8 cellular contexts compared by ENCODE assay signal in genomic region chr10:48306870-48307531, GRCh38. TPM values are rescaled to one million over a fixed set of nuclear protein-coding genes. Genes with fewer than 3 reads are reported as not detected.
DNase-seq lines count a peak whose midpoint lies in the region; ATAC-seq, FAIRE-seq and TF ChIP-seq lines count a peak whose summit lies in the region.

No MANE protein-coding gene starts in this region.

- WGBS in adrenal gland, 4 donors: 1% methylated on average over 26 to 63 of the region's 66 CpGs
- WGBS in sigmoid colon, 2 donors: 0 to 1% methylated on average over 66 of the region's 66 CpGs

- no peak for TF ChIP-seq CTCF in RWPE1 (conservative IDR thresholded peaks at IDR 0.05; ENCODE audit: low read depth)
- no peak for TF ChIP-seq CTCF in adrenal gland (IDR thresholded peaks at IDR 0.05)
- no peak for TF ChIP-seq CTCF in sigmoid colon (IDR thresholded peaks at IDR 0.05)

- no peaks in the 10 kb centered on the region for H3K27me3 ChIP-seq in CD4-positive, CD25-positive, alpha-beta regulatory T cell (ENCODE audit: control insufficient read depth, insufficient read depth, low read length)
- H3K27me3 ChIP-seq in adrenal gland: no peaks in the 10 kb centered on the region
- H3K27me3 ChIP-seq in sigmoid colon: no peaks in the 10 kb centered on the region

- no peak for TF ChIP-seq EP300 in sigmoid colon (IDR thresholded peaks at IDR 0.05)

- intact Hi-C loops in adrenal gland (cut with DNase I): no loop called here
- intact Hi-C loops in sigmoid colon (cut with DNase I): loop anchor here (5.0 to 10.0 kb wide), 3 partner anchors 350 to 1228 kb away; partner anchors contain the start of genes ERCC6 and VSTM4

- no peak for TF ChIP-seq POLR2A in adrenal gland (IDR thresholded peaks at IDR 0.05)
- TF ChIP-seq POLR2A in sigmoid colon (IDR thresholded peaks at IDR 0.05): no peak

- H3K36me3 Mint-ChIP-seq in CD4-positive, CD25-positive, alpha-beta regulatory T cell: no peaks in the 10 kb centered on the region

- H3K4me3 ChIP-seq in CD4-positive, CD25-positive, alpha-beta regulatory T cell (ENCODE audit: low read depth, low read length): peak overlapping the region; percentile 85
- H3K4me3 ChIP-seq in adrenal gland (peak overlapping the region; percentile 54 to 100 (median 72)), sigmoid colon (peak overlapping the region; percentile 86 to 98 (median 96))

- H3K9me3 ChIP-seq in CD4-positive, CD25-positive, alpha-beta regulatory T cell (ENCODE audit: control insufficient read depth in 2 of 2, low read length in 2 of 2): no peaks in the 10 kb centered on the region
- H3K9me3 ChIP-seq in adrenal gland (replicated peaks in 1 of 3) (no peaks in the 10 kb centered on the region), sigmoid colon (no peaks in the 10 kb centered on the region)

- CTCF ChIA-PET in RWPE1 (lab: Yijun Ruan, JAX): no interaction called here

- H3K27me3 Mint-ChIP-seq in CD4-positive, CD25-positive, alpha-beta regulatory T cell: peaks cover 5% of the 10 kb centered on the region

- H3K9me3 Mint-ChIP-seq in CD4-positive, CD25-positive, alpha-beta regulatory T cell: no peaks in the 10 kb centered on the region

- H3K4me3 Mint-ChIP-seq in CD4-positive, CD25-positive, alpha-beta regulatory T cell: peak overlapping the region; percentile 88 to 97 (median 92)

- H3K36me3 ChIP-seq in CD4-positive, CD25-positive, alpha-beta regulatory T cell (ENCODE audit: control insufficient read depth, insufficient read depth, low read length): no peaks in the 10 kb centered on the region
- H3K36me3 ChIP-seq in adrenal gland (replicated peaks in 1 of 2) (no peaks in the 10 kb centered on the region), sigmoid colon (no peaks in the 10 kb centered on the region)

- ATAC-seq in CD4-positive, CD25-positive, alpha-beta regulatory T cell (ENCODE audit: low read depth in 2 of 2): peak; percentile 40
- ATAC-seq in HG03378 (IDR thresholded peaks at IDR 0.05; ENCODE audit: unreplicated experiment): peak; percentile 27

- peak overlapping the region; percentile 10 to 80 (median 74) for H3K27ac Mint-ChIP-seq in CD4-positive, CD25-positive, alpha-beta regulatory T cell

- DNase-seq in CD4-positive, CD25-positive, alpha-beta regulatory T cell: peak in 2 of 3 donors; percentile 65 to 76
- peak; percentile 33 for DNase-seq in GM19239 (ENCODE audit: insufficient read length, low spot score)
- DNase-seq in RWPE1 (ENCODE audit: low spot score): peak; percentile 64
- peak; percentile 61 to 76 (median 70) for DNase-seq in adrenal gland
- peak; percentile 63 for DNase-seq in hepatic stellate cell (ENCODE audit: low spot score)
- peak; percentile 75 for DNase-seq in sigmoid colon
- DNase-seq in SHP77 treated with DMSO at 0.1 percent for 48 hours (lab: John Stamatoyannopoulos, UW): no peak

- H3K4me1 Mint-ChIP-seq in CD4-positive, CD25-positive, alpha-beta regulatory T cell: peaks cover 20 to 39% (median 34%) of the 10 kb centered on the region in 4 donors

- POLR2A ChIA-PET in RWPE1 (lab: Yijun Ruan, JAX; ENCODE audit: low non-redundant PET): no interaction called here

- no peak for FAIRE-seq in GM19239 (lab: Jason Lieb, UNC)

- peak overlapping the region; percentile 90 for H3K27ac ChIP-seq in CD4-positive, CD25-positive, alpha-beta regulatory T cell (ENCODE audit: insufficient read depth, low read length, poor library complexity, severe bottlenecking)
- peak overlapping the region; percentile 82 for H3K27ac ChIP-seq in RWPE1
- peak overlapping the region; percentile 37 to 100 (median 98) for H3K27ac ChIP-seq in adrenal gland
- peak overlapping the region; percentile 97 to 98 (median 98) for H3K27ac ChIP-seq in sigmoid colon

- peaks cover 13% of the 10 kb centered on the region for H3K4me1 ChIP-seq in CD4-positive, CD25-positive, alpha-beta regulatory T cell (ENCODE audit: control insufficient read depth, insufficient read depth, low read length, poor library complexity, severe bottlenecking)
- H3K4me1 ChIP-seq in adrenal gland (replicated peaks in 1 of 2) (peaks cover 7 to 28% of the 10 kb centered on the region in 2 donors), sigmoid colon (peaks cover 0 to 44% (median 24%) of the 10 kb centered on the region in 4 donors)

RNA-seq across cellular contexts. Expression of gene MAPK8, which starts 0.5 kb away (rescaled TPM):
- total RNA-seq in CD4-positive, CD25-positive, alpha-beta regulatory T cell: 34.5 TPM
- 10 to 100 TPM; 19.8 to 26.1 (median 22.7) TPM for polyA plus RNA-seq in CD4-positive, CD25-positive, alpha-beta regulatory T cell
- total RNA-seq in adrenal gland: 10 to 100 TPM; 15.1 to 45.7 (median 31.9) TPM
- polyA plus RNA-seq in adrenal gland: 10 to 100 TPM in 1 of 3 donors, 1 to 10 TPM in 2; 7.6 to 44.8 (median 8.9) TPM
- total RNA-seq in sigmoid colon: 10 to 100 TPM; 46.7 to 74.5 (median 60.6) TPM
- 10 to 100 TPM; 17.4 to 31.9 (median 26.4) TPM for polyA plus RNA-seq in sigmoid colon

RNA-seq across cellular contexts. Expression of gene FRMPD2, which starts 32.5 kb away (rescaled TPM):
- not detected for total RNA-seq in CD4-positive, CD25-positive, alpha-beta regulatory T cell
- polyA plus RNA-seq in CD4-positive, CD25-positive, alpha-beta regulatory T cell: not detected
- under 1 TPM in 1 of 8 donors, not detected in 7; under 0.01 TPM for total RNA-seq in adrenal gland
- polyA plus RNA-seq in adrenal gland: not detected
- not detected for total RNA-seq in sigmoid colon
- polyA plus RNA-seq in sigmoid colon: under 1 TPM in 1 of 3 donors, not detected in 2; 0.09 TPM
